ENCODE assay signal across 19 cellular contexts in the genomic region with DNA sequence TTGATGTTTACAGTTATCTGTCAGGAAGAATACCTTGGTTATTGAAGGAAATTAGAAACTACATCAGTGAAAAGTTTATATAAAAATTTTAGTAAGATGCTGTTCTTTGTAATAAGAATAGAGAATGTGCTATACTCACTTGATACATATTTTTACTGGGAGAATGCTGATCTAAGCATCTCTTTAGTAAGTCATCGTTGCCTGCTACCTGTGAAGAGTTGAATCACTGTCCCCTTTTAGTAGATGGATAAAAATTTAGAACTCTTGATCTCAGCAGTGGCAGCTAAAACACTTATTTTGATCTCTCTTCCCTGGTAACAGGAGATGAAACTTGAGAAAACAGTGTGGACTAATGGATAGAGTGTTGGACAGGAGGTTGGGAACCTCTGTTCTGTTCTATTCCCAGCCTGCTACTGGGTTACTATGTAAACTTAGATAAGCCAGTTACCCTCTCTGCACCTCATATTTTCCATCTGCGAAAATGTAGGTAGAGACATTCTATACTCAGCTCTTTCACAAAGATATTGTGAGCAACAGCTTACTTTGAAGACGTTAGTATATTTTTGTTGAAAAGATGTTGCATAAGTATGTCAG.
DNase-seq lines count a peak whose midpoint lies in the region; ATAC-seq and TF ChIP-seq lines count a peak whose summit lies in the region.
"Had no signal": no experiment of that assay in that cellular context is flagged by ENCODE, and none has a peak within 500 bp of the region (broad histone marks: within the 10 kb centered on the region; RNA-seq: fewer than 3 reads in every experiment).

No MANE protein-coding gene starts in this region.

- WGBS in SK-N-SH (ENCODE audit: low lambda C conversion rate), result 71% methylated on average over 3 of the region's 3 CpGs

- H3K79me2 ChIP-seq in SK-N-SH (ENCODE audit: insufficient read depth), result peaks cover 100% of the 10 kb centered on the region

- TF ChIP-seq CTCF in SK-N-SH (IDR thresholded peaks at IDR 0.05) (no peak), choroid plexus epithelial cell (conservative IDR thresholded peaks at IDR 0.05; ENCODE audit: low read depth, low read length) (no peak)

- no peak overlapping the region for H3K4me3 Mint-ChIP-seq in activated CD4-positive, alpha-beta memory T cell treated with anti-CD3 and anti-CD28 coated beads for 36 hours
- H3K4me3 Mint-ChIP-seq in activated naive CD8-positive, alpha-beta T cell treated with anti-CD3 and anti-CD28 coated beads for 36 hours, result no peak overlapping the region
- H3K4me3 Mint-ChIP-seq: B cell had no signal

- peaks cover 0 to 8% of the 10 kb centered on the region in 2 experiments; a peak in 2 of 4 replicates for H3K4me1 ChIP-seq in SK-N-SH (ENCODE audit: control insufficient read depth in 1 of 2, insufficient read depth in 2 of 2, low read depth in 1 of 2, low read length in 1 of 2)

- intact Hi-C loops in activated CD4-positive, alpha-beta memory T cell treated with anti-CD3 and anti-CD28 coated beads for 36 hours (cut with micrococcal nuclease), result no loop called here

- H3K36me3 Mint-ChIP-seq in activated CD4-positive, alpha-beta memory T cell treated with anti-CD3 and anti-CD28 coated beads for 36 hours, result peaks cover 4% of the 10 kb centered on the region
- peaks cover 2% of the 10 kb centered on the region for H3K36me3 Mint-ChIP-seq in activated naive CD8-positive, alpha-beta T cell treated with anti-CD3 and anti-CD28 coated beads for 36 hours

- H3K27me3 Mint-ChIP-seq in activated CD4-positive, alpha-beta memory T cell treated with anti-CD3 and anti-CD28 coated beads for 36 hours, result no peaks in the 10 kb centered on the region
- no peaks in the 10 kb centered on the region for H3K27me3 Mint-ChIP-seq in activated naive CD8-positive, alpha-beta T cell treated with anti-CD3 and anti-CD28 coated beads for 36 hours

- no peaks in the 10 kb centered on the region for H4K20me1 ChIP-seq in SK-N-SH (ENCODE audit: insufficient read depth)

- no peak for TF ChIP-seq EP300 in SK-N-SH (IDR thresholded peaks at IDR 0.05; ENCODE audit: borderline replicate concordance in 1 of 2, low read depth in 1 of 2, low read length in 1 of 2)

- ATAC-seq in SK-N-SH treated with all-trans-retinoic acid at 6 μM for 48 hours, result peak; percentile 11; the same call in 2 of the 3 replicates
- no peak for ATAC-seq in GM21390 (IDR thresholded peaks at IDR 0.05; ENCODE audit: unreplicated experiment)

- POLR2A ChIA-PET in SK-N-SH (lab: Yijun Ruan, JAX), result no interaction called here
- POLR2A ChIA-PET in activated CD4-positive, alpha-beta memory T cell treated with anti-CD3 and anti-CD28 coated beads for 36 hours (lab: Charles Lee), result no interaction called here

- H3K9me3 ChIP-seq in SK-N-SH, result no peaks in the 10 kb centered on the region

- H3K9me3 Mint-ChIP-seq in activated CD4-positive, alpha-beta memory T cell treated with anti-CD3 and anti-CD28 coated beads for 36 hours, result no peaks in the 10 kb centered on the region
- H3K9me3 Mint-ChIP-seq in activated naive CD8-positive, alpha-beta T cell treated with anti-CD3 and anti-CD28 coated beads for 36 hours, result no peaks in the 10 kb centered on the region

- no peaks in the 10 kb centered on the region for H3K27me3 ChIP-seq in SK-N-SH (ENCODE audit: insufficient read depth)

- DNase-seq in SK-N-SH, result no peak
- peak; percentile 59 for DNase-seq in choroid plexus epithelial cell (ENCODE audit: low read depth)
- peak; percentile 25 for DNase-seq in left kidney (ENCODE audit: low read depth, low spot score)
- DNase-seq in activated CD4-positive, alpha-beta memory T cell treated with anti-CD3 and anti-CD28 coated beads for 36 hours, result no peak
- DNase-seq in activated effector memory CD4-positive, alpha-beta T cell treated with Interleukin-2 at 50 U/mL for 16 hours, result no peak
- DNase-seq in activated naive CD8-positive, alpha-beta T cell treated with anti-CD3 and anti-CD28 coated beads for 36 hours, result no peak
- DNase-seq: DMS 273 treated with DMSO at 0.1 percent for 48 hours; DND-41; GDM1; NCI-H1105; NCI-H1694; NCI-H510A; NCI-H748 treated with DMSO at 0.1 percent for 48 hours; NK-92 treated with Interleukin-12 subunit alpha and Interleukin-12 subunit beta, amount 100 ng/mL, for 24 hours; Right ventricle myocardium superior had no signal

- H3K9me2 ChIP-seq in SK-N-SH, result no peaks in the 10 kb centered on the region

- CTCF ChIA-PET in SK-N-SH (lab: Yijun Ruan, JAX), result interaction anchor here (0.8 to 2.3 kb wide), 3 partner anchors 9 to 167 kb away, joined by 3 to 8 read pairs (median 6); no protein-coding TSS in a partner anchor
- CTCF ChIA-PET in activated CD4-positive, alpha-beta memory T cell treated with anti-CD3 and anti-CD28 coated beads for 36 hours (lab: Charles Lee), result no interaction called here

- no peak overlapping the region for H2AFZ ChIP-seq in SK-N-SH (ENCODE audit: low read depth)

- H3K4me2 ChIP-seq in SK-N-SH, result no peak overlapping the region

- TF ChIP-seq RAD21 in SK-N-SH (IDR thresholded peaks at IDR 0.05; ENCODE audit: low read length), result no peak

- peaks cover 66% of the 10 kb centered on the region for H3F3A ChIP-seq in SK-N-SH (replicated peaks; ENCODE audit: insufficient read depth)

- H3K4me3 ChIP-seq in SK-N-SH (ENCODE audit: low read depth in 2 of 2, low read length in 1 of 2), result no peak overlapping the region
- no peak overlapping the region for H3K4me3 ChIP-seq in choroid plexus epithelial cell (ENCODE audit: low read depth, low read length)

- H3K27ac Mint-ChIP-seq in activated CD4-positive, alpha-beta memory T cell treated with anti-CD3 and anti-CD28 coated beads for 36 hours, result no peak overlapping the region
- H3K27ac Mint-ChIP-seq in activated naive CD8-positive, alpha-beta T cell treated with anti-CD3 and anti-CD28 coated beads for 36 hours, result no peak overlapping the region
- H3K27ac Mint-ChIP-seq: B cell had no signal

- no peak overlapping the region for H3K9ac ChIP-seq in SK-N-SH

- H3K4me1 Mint-ChIP-seq in activated CD4-positive, alpha-beta memory T cell treated with anti-CD3 and anti-CD28 coated beads for 36 hours (ENCODE audit: low read depth), result no peaks in the 10 kb centered on the region
- peaks cover 4% of the 10 kb centered on the region for H3K4me1 Mint-ChIP-seq in activated naive CD8-positive, alpha-beta T cell treated with anti-CD3 and anti-CD28 coated beads for 36 hours
- H3K4me1 Mint-ChIP-seq: B cell had no signal

- peaks cover 40 to 90% of the 10 kb centered on the region in 2 experiments for H3K36me3 ChIP-seq in SK-N-SH (replicated peaks in 1 of 2; ENCODE audit: control insufficient read depth in 1 of 2, insufficient read depth in 2 of 2, low read length in 1 of 2)

- peak overlapping the region in 1 of 2 experiments; percentile 46; a peak in 2 of 4 replicates for H3K27ac ChIP-seq in SK-N-SH (ENCODE audit: low read depth in 2 of 2, low read length in 1 of 2)
- H3K27ac ChIP-seq: 22Rv1 had no signal

TF ChIP-seq in SK-N-SH treated with all-trans-retinoic acid at 6 μM for 48 hours, 23 proteins besides CTCF, POLR2A, EP300 and RAD21 (continues in another document):
- TF ChIP-seq TOX (CRISPR knock-in tag; IDR thresholded peaks at IDR 0.05; ENCODE audit: borderline replicate concordance), result no peak
- TF ChIP-seq SNAI2 (CRISPR knock-in tag; IDR thresholded peaks at IDR 0.05), result no peak
- TF ChIP-seq ISL1 (CRISPR knock-in tag; IDR thresholded peaks at IDR 0.05), result no peak
- TF ChIP-seq RARB (CRISPR knock-in tag; IDR thresholded peaks at IDR 0.05), result no peak
- no peak for TF ChIP-seq ZFP30 (CRISPR knock-in tag; IDR thresholded peaks at IDR 0.05)
- TF ChIP-seq, protein P1, sequence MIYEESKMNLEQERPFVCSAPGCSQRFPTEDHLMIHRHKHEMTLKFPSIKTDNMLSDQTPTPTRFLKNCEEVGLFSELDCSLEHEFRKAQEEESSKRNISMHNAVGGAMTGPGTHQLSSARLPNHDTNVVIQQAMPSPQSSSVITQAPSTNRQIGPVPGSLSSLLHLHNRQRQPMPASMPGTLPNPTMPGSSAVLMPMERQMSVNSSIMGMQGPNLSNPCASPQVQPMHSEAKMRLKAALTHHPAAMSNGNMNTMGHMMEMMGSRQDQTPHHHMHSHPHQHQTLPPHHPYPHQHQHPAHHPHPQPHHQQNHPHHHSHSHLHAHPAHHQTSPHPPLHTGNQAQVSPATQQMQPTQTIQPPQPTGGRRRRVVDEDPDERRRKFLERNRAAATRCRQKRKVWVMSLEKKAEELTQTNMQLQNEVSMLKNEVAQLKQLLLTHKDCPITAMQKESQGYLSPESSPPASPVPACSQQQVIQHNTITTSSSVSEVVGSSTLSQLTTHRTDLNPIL (CRISPR knock-in tag; IDR thresholded peaks at IDR 0.05; ENCODE audit: low read depth), result no peak
- no peak for TF ChIP-seq ARNTL (CRISPR knock-in tag; IDR thresholded peaks at IDR 0.05; ENCODE audit: borderline replicate concordance, low read depth)

TF ChIP-seq in SK-N-SH, 30 proteins besides CTCF, POLR2A, EP300 and RAD21 (continues in another document):
- no peak for TF ChIP-seq RXRA (IDR thresholded peaks at IDR 0.05; ENCODE audit: borderline replicate concordance, low read depth)
- no peak for TF ChIP-seq PBX3 (IDR thresholded peaks at IDR 0.05)
- no peak for TF ChIP-seq TCF12 (IDR thresholded peaks at IDR 0.05)
- TF ChIP-seq MXI1 (IDR thresholded peaks at IDR 0.05; ENCODE audit: low read depth, low read length), result no peak
- TF ChIP-seq GATA2 (CRISPR knock-in tag; IDR thresholded peaks at IDR 0.05), result no peak
- TF ChIP-seq SIN3A (IDR thresholded peaks at IDR 0.05; ENCODE audit: borderline replicate concordance, low read depth, low read length), result no peak
- no peak for TF ChIP-seq TAF1 (IDR thresholded peaks at IDR 0.05; ENCODE audit: borderline replicate concordance, low read depth, low read length)
- TF ChIP-seq FOXM1 (IDR thresholded peaks at IDR 0.05; ENCODE audit: low read depth), result no peak
- TF ChIP-seq RCOR1 (IDR thresholded peaks at IDR 0.05; ENCODE audit: low read length), result no peak
- no peak for TF ChIP-seq FOSL2 (IDR thresholded peaks at IDR 0.05; ENCODE audit: borderline replicate concordance, low read depth)

Comparison
In these comparisons a context has a peak if more than half of its experiments do, and no peak if none do; other contexts are left out.
1. DNase-seq: peak in choroid plexus epithelial cell (single experiment) and left kidney (single experiment); none in SK-N-SH (single experiment), activated CD4-positive, alpha-beta memory T cell treated with anti-CD3 and anti-CD28 coated beads for 36 hours (single experiment), activated effector memory CD4-positive, alpha-beta T cell treated with Interleukin-2 at 50 U/mL for 16 hours (single experiment) and activated naive CD8-positive, alpha-beta T cell treated with anti-CD3 and anti-CD28 coated beads for 36 hours (single experiment).